Comparison of ENCODE assay signal across 22 cellular contexts in the genomic region with DNA sequence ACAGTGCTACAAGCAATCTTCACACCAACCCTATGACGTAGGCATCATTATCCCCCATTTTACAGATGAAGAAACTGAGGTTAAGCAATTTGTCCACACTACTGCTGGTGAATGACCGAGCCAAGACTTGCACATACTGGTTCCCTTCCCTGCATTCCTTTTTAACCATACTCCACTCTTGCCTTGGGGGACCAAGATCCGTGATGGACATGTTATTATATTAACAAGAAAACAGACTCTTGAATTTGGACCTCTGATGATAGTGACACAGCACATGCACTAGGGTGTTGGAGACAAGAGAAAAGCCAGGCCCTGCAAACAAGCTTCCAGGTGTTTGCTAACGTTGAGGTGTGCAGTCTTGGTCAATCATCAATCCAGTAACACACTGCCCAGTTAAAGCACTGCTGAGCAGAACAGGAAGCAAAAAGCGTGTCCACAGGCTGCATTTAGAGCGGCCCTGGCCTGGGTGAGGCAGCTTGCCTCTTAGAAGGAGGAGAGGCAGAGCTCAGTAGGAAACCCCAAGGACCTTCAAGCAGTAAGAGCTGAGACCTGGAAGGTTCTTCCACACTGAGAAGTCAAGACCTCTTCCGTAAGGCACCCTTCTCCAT. TPM values are rescaled to one million over a fixed set of nuclear protein-coding genes. Genes with fewer than 3 reads are reported as not detected.
DNase-seq lines count a peak whose midpoint lies in the region; ATAC-seq lines count a peak whose summit lies in the region.
"Had no signal": no experiment of that assay in that cellular context is flagged by ENCODE, and none has a peak within 500 bp of the region (broad histone marks: within the 10 kb centered on the region; RNA-seq: fewer than 3 reads in every experiment).

No MANE protein-coding gene starts in this region.

- no peak overlapping the region for H3K4me3 Mint-ChIP-seq in stimulated activated naive CD8-positive, alpha-beta T cell treated with anti-CD3 and anti-CD28 coated beads, Interleukin-15, amount 100 ng/mL, for 72 hours
- H3K4me3 Mint-ChIP-seq: activated CD4-positive, alpha-beta memory T cell treated with anti-CD3 and anti-CD28 coated beads for 36 hours; activated naive CD4-positive, alpha-beta T cell treated with anti-CD3 and anti-CD28 coated beads, Interleukin-2, amount 50 U/mL, for 24 hours; activated T-cell treated with anti-CD3 and anti-CD28 coated beads, Interleukin-2, amount 50 U/mL, for 4 hours; naive B cell; T-helper 1 cell treated with Interleukin-12 subunit alpha and Interleukin-12 subunit beta and Interleukin-4 antibody, amounts not matched to agents 30 μg/mL and 1 μg/mL, for 36 hours had no signal

- no peak overlapping the region for H3K27ac Mint-ChIP-seq in stimulated activated naive CD8-positive, alpha-beta T cell treated with anti-CD3 and anti-CD28 coated beads, Interleukin-15, amount 100 ng/mL, for 72 hours
- H3K27ac Mint-ChIP-seq: activated CD4-positive, alpha-beta memory T cell treated with anti-CD3 and anti-CD28 coated beads for 36 hours; activated naive CD4-positive, alpha-beta T cell treated with anti-CD3 and anti-CD28 coated beads, Interleukin-2, amount 50 U/mL, for 24 hours; T-helper 1 cell treated with Interleukin-12 subunit alpha and Interleukin-12 subunit beta and Interleukin-4 antibody, amounts not matched to agents 30 μg/mL and 1 μg/mL, for 36 hours had no signal

- peak; percentile 14 for ATAC-seq in stimulated activated naive CD8-positive, alpha-beta T cell treated with anti-CD3 and anti-CD28 coated beads, Interleukin-15, Interleukin-2, amounts not matched to agents 100 U/mL and 50 U/mL, for 24 hours
- ATAC-seq in stimulated activated naive CD8-positive, alpha-beta T cell treated with anti-CD3 and anti-CD28 coated beads, Interleukin-15, amount 100 ng/mL, for 72 hours: no peak
- no peak for ATAC-seq in GM21423 (IDR thresholded peaks at IDR 0.05; ENCODE audit: unreplicated experiment)
- ATAC-seq in GM21619 (IDR thresholded peaks at IDR 0.05; ENCODE audit: unreplicated experiment): no peak
- no peak for ATAC-seq in sciatic nerve
- ATAC-seq: activated T-cell treated with anti-CD3 and anti-CD28 coated beads, Interleukin-2, amount 50 U/mL, for 4 hours had no signal

- peaks cover 65% of the 10 kb centered on the region for H3K27me3 Mint-ChIP-seq in stimulated activated naive CD8-positive, alpha-beta T cell treated with anti-CD3 and anti-CD28 coated beads, Interleukin-15, amount 100 ng/mL, for 72 hours

- H3K9me3 Mint-ChIP-seq in stimulated activated naive CD8-positive, alpha-beta T cell treated with anti-CD3 and anti-CD28 coated beads, Interleukin-15, amount 100 ng/mL, for 72 hours: no peaks in the 10 kb centered on the region
- H3K9me3 Mint-ChIP-seq: activated CD4-positive, alpha-beta memory T cell treated with anti-CD3 and anti-CD28 coated beads for 36 hours; activated naive CD4-positive, alpha-beta T cell treated with anti-CD3 and anti-CD28 coated beads, Interleukin-2, amount 50 U/mL, for 24 hours; activated T-cell treated with anti-CD3 and anti-CD28 coated beads, Interleukin-2, amount 50 U/mL, for 4 hours; T-helper 1 cell treated with Interleukin-12 subunit alpha and Interleukin-12 subunit beta and Interleukin-4 antibody, amounts not matched to agents 30 μg/mL and 1 μg/mL, for 36 hours had no signal

- H3K4me1 Mint-ChIP-seq in stimulated activated naive CD8-positive, alpha-beta T cell treated with anti-CD3 and anti-CD28 coated beads, Interleukin-15, amount 100 ng/mL, for 72 hours: peaks cover 17% of the 10 kb centered on the region
- H3K4me1 Mint-ChIP-seq: activated naive CD4-positive, alpha-beta T cell treated with anti-CD3 and anti-CD28 coated beads, Interleukin-2, amount 50 U/mL, for 24 hours; naive B cell had no signal

- DNase-seq in stimulated activated naive CD8-positive, alpha-beta T cell treated with anti-CD3 and anti-CD28 coated beads, Interleukin-15, Interleukin-2, amounts not matched to agents 100 U/mL and 50 U/mL, for 24 hours: no peak
- DNase-seq in stimulated activated naive CD8-positive, alpha-beta T cell treated with anti-CD3 and anti-CD28 coated beads, Interleukin-15, amount 100 ng/mL, for 72 hours: no peak
- peak; percentile 41 for DNase-seq in glomerular visceral epithelial cell (ENCODE audit: extremely low spot score)
- peak; percentile 74 for DNase-seq in mucosa of gallbladder (ENCODE audit: low spot score)
- DNase-seq in cortex of kidney (lab: John Stamatoyannopoulos, UW): no peak
- DNase-seq in sciatic nerve (ENCODE audit: low spot score): no peak
- DNase-seq: 8988T; activated T-cell treated with anti-CD3 and anti-CD28 coated beads, Interleukin-2, amount 50 U/mL, for 4 hours; C1 segment of cervical spinal cord; DND-41; hippocampal formation; Kasumi-1; naive B cell; NCI-H526; SIG-M5; stimulated activated CD8-positive, alpha-beta memory T cell treated with anti-CD3 and anti-CD28 coated beads, Interleukin-4, amount 100 ng/mL, for 48 hours had no signal

- intact Hi-C loops in sciatic nerve (cut with DNase I): no loop called here

RNA-seq across cellular contexts. Expression of a gene that starts 36.7 kb away (rescaled TPM):
- total RNA-seq in mucosa of gallbladder (142 TPM), sciatic nerve (not detected)
- total RNA-seq: activated CD4-positive, alpha-beta memory T cell treated with anti-CD3 and anti-CD28 coated beads for 36 hours; temporal lobe had no signal

Comparison
In these comparisons a context has a peak if more than half of its experiments do, and no peak if none do; other contexts are left out.
1. DNase-seq: peak in glomerular visceral epithelial cell (single experiment) and mucosa of gallbladder (single experiment); none in stimulated activated naive CD8-positive, alpha-beta T cell treated with anti-CD3 and anti-CD28 coated beads, Interleukin-15, Interleukin-2, amounts not matched to agents 100 U/mL and 50 U/mL, for 24 hours (single experiment), stimulated activated naive CD8-positive, alpha-beta T cell treated with anti-CD3 and anti-CD28 coated beads, Interleukin-15, amount 100 ng/mL, for 72 hours (0 of 2), cortex of kidney (single experiment) and sciatic nerve (single experiment).
2. RNA of a gene that starts 36.7 kb away (total RNA-seq): 142 TPM in mucosa of gallbladder (single experiment); not detected in sciatic nerve (single experiment); every median in the first group is over 100 times any median in the second.